ENCODE assay signal across 9 cellular contexts in the genomic region with DNA sequence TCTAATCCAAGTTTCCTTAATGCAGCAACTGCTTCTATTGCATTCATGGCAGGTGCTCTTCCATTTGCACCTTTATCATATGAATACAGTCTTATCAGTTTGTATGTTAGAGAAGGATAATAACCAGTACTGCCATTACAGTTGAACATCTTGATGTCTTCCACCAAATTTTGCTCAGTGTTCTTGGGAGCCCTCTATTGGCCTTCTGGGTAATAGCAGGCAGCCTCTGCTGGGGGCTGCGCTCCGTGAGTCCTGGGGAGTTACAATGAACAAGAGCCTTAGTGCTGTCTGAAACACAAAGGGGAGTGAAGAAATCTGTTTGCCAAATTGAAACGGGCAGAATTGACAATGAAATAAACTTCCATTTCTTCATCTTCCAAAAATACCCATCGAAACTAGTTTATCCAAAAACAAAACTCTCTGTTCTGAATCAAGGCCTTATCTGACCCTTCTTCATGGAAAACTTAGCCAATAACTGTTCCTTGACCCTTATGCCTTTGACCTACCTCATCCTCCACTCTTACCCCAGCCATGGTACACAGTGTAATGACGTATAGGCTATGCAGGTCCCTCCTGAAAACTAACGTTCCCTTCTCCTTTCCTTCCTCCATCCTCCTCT.
DNase-seq lines count a peak whose midpoint lies in the region; ATAC-seq and TF ChIP-seq lines count a peak whose summit lies in the region.
"Had no signal": no experiment of that assay in that cellular context is flagged by ENCODE, and none has a peak within 500 bp of the region (broad histone marks: within the 10 kb centered on the region; RNA-seq: fewer than 3 reads in every experiment).

No MANE protein-coding gene starts in this region.

- H3K27me3 ChIP-seq in Loucy (ENCODE audit: insufficient read depth, low read length, poor library complexity, severe bottlenecking) (no peaks in the 10 kb centered on the region), foreskin keratinocyte (peaks cover 39% of the 10 kb centered on the region)

- no peaks in the 10 kb centered on the region for H3K4me1 Mint-ChIP-seq in WTC11
- H3K4me1 Mint-ChIP-seq: activated naive CD4-positive, alpha-beta T cell treated with anti-CD3 and anti-CD28 coated beads, Interleukin-2, amount 50 U/mL, for 24 hours had no signal

- no peak overlapping the region for H3K27ac Mint-ChIP-seq in WTC11
- H3K27ac Mint-ChIP-seq: activated naive CD4-positive, alpha-beta T cell treated with anti-CD3 and anti-CD28 coated beads, Interleukin-2, amount 50 U/mL, for 24 hours had no signal

- peaks cover 18% of the 10 kb centered on the region for H3K9me3 Mint-ChIP-seq in WTC11

- peaks cover 8% of the 10 kb centered on the region for H3K36me3 Mint-ChIP-seq in WTC11
- H3K36me3 Mint-ChIP-seq: activated naive CD4-positive, alpha-beta T cell treated with anti-CD3 and anti-CD28 coated beads, Interleukin-2, amount 50 U/mL, for 24 hours had no signal

- H3K4me1 ChIP-seq in Loucy (ENCODE audit: insufficient read depth, low read length, poor library complexity, severe bottlenecking) (peaks cover 22% of the 10 kb centered on the region), foreskin keratinocyte (no peaks in the 10 kb centered on the region)

- peak; percentile 80 for ATAC-seq in WTC11
- ATAC-seq in foreskin keratinocyte: peak; percentile 36
- ATAC-seq in GM21360 (IDR thresholded peaks at IDR 0.05; ENCODE audit: unreplicated experiment): no peak

- no peaks in the 10 kb centered on the region for H4K20me1 ChIP-seq in Loucy (ENCODE audit: insufficient read depth, low read length, poor library complexity, severe bottlenecking)

- no peak overlapping the region for H3K9ac ChIP-seq in Loucy (ENCODE audit: low read depth, low read length, poor library complexity, severe bottlenecking)

- POLR2A ChIA-PET in WTC11 (lab: Charles Lee): no interaction called here

- peaks cover 2% of the 10 kb centered on the region; the same call in 1 of the 2 replicates for H3K27me3 Mint-ChIP-seq in WTC11 (ENCODE audit: low read depth)

- H3K9me3 ChIP-seq in Loucy (ENCODE audit: insufficient read depth, low read depth, low read length): peaks cover 11% of the 10 kb centered on the region; the same call in 1 of the 2 replicates

- no peak overlapping the region for H3K4me3 Mint-ChIP-seq in WTC11
- H3K4me3 Mint-ChIP-seq: activated naive CD4-positive, alpha-beta T cell treated with anti-CD3 and anti-CD28 coated beads, Interleukin-2, amount 50 U/mL, for 24 hours had no signal

- no peaks in the 10 kb centered on the region for H3K79me2 ChIP-seq in Loucy (ENCODE audit: insufficient read depth, low read length)

- TF ChIP-seq CTCF in Loucy (conservative IDR thresholded peaks at IDR 0.05; ENCODE audit: low read length): peak; percentile 93
- TF ChIP-seq CTCF in WTC11 (IDR thresholded peaks at IDR 0.05): peak; percentile 77
- peak; percentile 85 for TF ChIP-seq CTCF in foreskin keratinocyte (conservative IDR thresholded peaks at IDR 0.05)

- H3K4me2 ChIP-seq in Loucy (ENCODE audit: low read depth, low read length, poor library complexity, severe bottlenecking): no peak overlapping the region

- H3K27ac ChIP-seq in foreskin keratinocyte: no peak overlapping the region

- no peak overlapping the region for H3K4me3 ChIP-seq in Loucy (ENCODE audit: low read length, poor library complexity, severe bottlenecking)

- peak; percentile 6 for DNase-seq in activated T-cell treated with anti-CD3 and anti-CD28 coated beads for 24 hours (ENCODE audit: low read depth)
- DNase-seq in activated T-cell treated with anti-CD3 and anti-CD28 coated beads for 4 hours: no peak
- DNase-seq in WTC11 (ENCODE audit: low spot score): peak; percentile 54
- peak in 1 of 2 donors; percentile 15 for DNase-seq in foreskin keratinocyte
- DNase-seq in putamen (ENCODE audit: low spot score): peak; percentile 17
- no peak for DNase-seq in activated gamma-delta T cell treated with Interleukin-2 at 50 U/mL for 16 hours

- CTCF ChIA-PET in WTC11 (lab: Charles Lee): interaction anchor here (0.6 to 1.0 kb wide), 3 partner anchors 80 to 212 kb away, joined by 3 to 5 read pairs (median 3); a partner anchor contains a TSS

- no peaks in the 10 kb centered on the region for H3K36me3 ChIP-seq in Loucy (ENCODE audit: insufficient read depth, low read length)

- no peak overlapping the region for H2AFZ ChIP-seq in Loucy (ENCODE audit: low read length)

- no peaks in the 10 kb centered on the region for H3F3A ChIP-seq in Loucy (ENCODE audit: low read depth)

- no peaks in the 10 kb centered on the region for H3K9me2 ChIP-seq in Loucy (replicated peaks; ENCODE audit: low read depth, low read length)

TF ChIP-seq in WTC11, 78 proteins besides CTCF, POLR2A, EP300 and RAD21 (continues in another document):
- TF ChIP-seq, protein P1, sequence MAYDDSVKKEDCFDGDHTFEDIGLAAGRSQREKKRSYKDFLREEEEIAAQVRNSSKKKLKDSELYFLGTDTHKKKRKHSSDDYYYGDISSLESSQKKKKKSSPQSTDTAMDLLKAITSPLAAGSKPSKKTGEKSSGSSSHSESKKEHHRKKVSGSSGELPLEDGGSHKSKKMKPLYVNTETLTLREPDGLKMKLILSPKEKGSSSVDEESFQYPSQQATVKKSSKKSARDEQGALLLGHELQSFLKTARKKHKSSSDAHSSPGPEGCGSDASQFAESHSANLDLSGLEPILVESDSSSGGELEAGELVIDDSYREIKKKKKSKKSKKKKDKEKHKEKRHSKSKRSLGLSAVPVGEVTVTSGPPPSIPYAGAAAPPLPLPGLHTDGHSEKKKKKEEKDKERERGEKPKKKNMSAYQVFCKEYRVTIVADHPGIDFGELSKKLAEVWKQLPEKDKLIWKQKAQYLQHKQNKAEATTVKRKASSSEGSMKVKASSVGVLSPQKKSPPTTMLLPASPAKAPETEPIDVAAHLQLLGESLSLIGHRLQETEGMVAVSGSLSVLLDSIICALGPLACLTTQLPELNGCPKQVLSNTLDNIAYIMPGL (CRISPR knock-in tag; IDR thresholded peaks at IDR 0.05): no peak
- TF ChIP-seq, protein P2, sequence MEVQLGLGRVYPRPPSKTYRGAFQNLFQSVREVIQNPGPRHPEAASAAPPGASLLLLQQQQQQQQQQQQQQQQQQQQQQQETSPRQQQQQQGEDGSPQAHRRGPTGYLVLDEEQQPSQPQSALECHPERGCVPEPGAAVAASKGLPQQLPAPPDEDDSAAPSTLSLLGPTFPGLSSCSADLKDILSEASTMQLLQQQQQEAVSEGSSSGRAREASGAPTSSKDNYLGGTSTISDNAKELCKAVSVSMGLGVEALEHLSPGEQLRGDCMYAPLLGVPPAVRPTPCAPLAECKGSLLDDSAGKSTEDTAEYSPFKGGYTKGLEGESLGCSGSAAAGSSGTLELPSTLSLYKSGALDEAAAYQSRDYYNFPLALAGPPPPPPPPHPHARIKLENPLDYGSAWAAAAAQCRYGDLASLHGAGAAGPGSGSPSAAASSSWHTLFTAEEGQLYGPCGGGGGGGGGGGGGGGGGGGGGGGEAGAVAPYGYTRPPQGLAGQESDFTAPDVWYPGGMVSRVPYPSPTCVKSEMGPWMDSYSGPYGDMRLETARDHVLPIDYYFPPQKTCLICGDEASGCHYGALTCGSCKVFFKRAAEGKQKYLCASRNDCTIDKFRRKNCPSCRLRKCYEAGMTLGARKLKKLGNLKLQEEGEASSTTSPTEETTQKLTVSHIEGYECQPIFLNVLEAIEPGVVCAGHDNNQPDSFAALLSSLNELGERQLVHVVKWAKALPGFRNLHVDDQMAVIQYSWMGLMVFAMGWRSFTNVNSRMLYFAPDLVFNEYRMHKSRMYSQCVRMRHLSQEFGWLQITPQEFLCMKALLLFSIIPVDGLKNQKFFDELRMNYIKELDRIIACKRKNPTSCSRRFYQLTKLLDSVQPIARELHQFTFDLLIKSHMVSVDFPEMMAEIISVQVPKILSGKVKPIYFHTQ (CRISPR knock-in tag; IDR thresholded peaks at IDR 0.05): no peak
- TF ChIP-seq ZNF232 (CRISPR knock-in tag; IDR thresholded peaks at IDR 0.05): no peak
- TF ChIP-seq, protein P3, sequence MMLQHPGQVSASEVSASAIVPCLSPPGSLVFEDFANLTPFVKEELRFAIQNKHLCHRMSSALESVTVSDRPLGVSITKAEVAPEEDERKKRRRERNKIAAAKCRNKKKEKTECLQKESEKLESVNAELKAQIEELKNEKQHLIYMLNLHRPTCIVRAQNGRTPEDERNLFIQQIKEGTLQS (CRISPR knock-in tag; conservative IDR thresholded peaks at IDR 0.05): no peak
- no peak for TF ChIP-seq ETV6 (CRISPR knock-in tag; IDR thresholded peaks at IDR 0.05)
- TF ChIP-seq, protein P4, sequence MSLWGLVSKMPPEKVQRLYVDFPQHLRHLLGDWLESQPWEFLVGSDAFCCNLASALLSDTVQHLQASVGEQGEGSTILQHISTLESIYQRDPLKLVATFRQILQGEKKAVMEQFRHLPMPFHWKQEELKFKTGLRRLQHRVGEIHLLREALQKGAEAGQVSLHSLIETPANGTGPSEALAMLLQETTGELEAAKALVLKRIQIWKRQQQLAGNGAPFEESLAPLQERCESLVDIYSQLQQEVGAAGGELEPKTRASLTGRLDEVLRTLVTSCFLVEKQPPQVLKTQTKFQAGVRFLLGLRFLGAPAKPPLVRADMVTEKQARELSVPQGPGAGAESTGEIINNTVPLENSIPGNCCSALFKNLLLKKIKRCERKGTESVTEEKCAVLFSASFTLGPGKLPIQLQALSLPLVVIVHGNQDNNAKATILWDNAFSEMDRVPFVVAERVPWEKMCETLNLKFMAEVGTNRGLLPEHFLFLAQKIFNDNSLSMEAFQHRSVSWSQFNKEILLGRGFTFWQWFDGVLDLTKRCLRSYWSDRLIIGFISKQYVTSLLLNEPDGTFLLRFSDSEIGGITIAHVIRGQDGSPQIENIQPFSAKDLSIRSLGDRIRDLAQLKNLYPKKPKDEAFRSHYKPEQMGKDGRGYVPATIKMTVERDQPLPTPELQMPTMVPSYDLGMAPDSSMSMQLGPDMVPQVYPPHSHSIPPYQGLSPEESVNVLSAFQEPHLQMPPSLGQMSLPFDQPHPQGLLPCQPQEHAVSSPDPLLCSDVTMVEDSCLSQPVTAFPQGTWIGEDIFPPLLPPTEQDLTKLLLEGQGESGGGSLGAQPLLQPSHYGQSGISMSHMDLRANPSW (CRISPR knock-in tag; conservative IDR thresholded peaks at IDR 0.05; ENCODE audit: low read depth): no peak
- TF ChIP-seq TEAD4 (CRISPR knock-in tag; IDR thresholded peaks at IDR 0.05): no peak
- TF ChIP-seq, protein P5, sequence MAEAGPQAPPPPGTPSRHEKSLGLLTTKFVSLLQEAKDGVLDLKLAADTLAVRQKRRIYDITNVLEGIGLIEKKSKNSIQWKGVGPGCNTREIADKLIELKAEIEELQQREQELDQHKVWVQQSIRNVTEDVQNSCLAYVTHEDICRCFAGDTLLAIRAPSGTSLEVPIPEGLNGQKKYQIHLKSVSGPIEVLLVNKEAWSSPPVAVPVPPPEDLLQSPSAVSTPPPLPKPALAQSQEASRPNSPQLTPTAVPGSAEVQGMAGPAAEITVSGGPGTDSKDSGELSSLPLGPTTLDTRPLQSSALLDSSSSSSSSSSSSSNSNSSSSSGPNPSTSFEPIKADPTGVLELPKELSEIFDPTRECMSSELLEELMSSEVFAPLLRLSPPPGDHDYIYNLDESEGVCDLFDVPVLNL (CRISPR knock-in tag; IDR thresholded peaks at IDR 0.05; ENCODE audit: borderline replicate concordance, low read depth): no peak
- no peak for TF ChIP-seq FOXP1 (CRISPR knock-in tag; IDR thresholded peaks at IDR 0.05; ENCODE audit: borderline replicate concordance)
- no peak for TF ChIP-seq ZNF671 (CRISPR knock-in tag; IDR thresholded peaks at IDR 0.05)

Comparison
In these comparisons a context has a peak if more than half of its experiments do, and no peak if none do; other contexts are left out.
1. DNase-seq: peak in activated T-cell treated with anti-CD3 and anti-CD28 coated beads for 24 hours (single experiment), WTC11 (single experiment) and putamen (single experiment); none in activated T-cell treated with anti-CD3 and anti-CD28 coated beads for 4 hours (single experiment) and activated gamma-delta T cell treated with Interleukin-2 at 50 U/mL for 16 hours (single experiment).
2. Peak in every context shown above with its lines, with median percentiles within 50 percentile points of each other: CTCF ChIP-seq.